Comparison of ENCODE assay signal across 8 cellular contexts in genomic region chr14:50520947-50521815, GRCh38. TPM values are rescaled to one million over a fixed set of nuclear protein-coding genes. Genes with fewer than 3 reads are reported as not detected.
DNase-seq lines count a peak whose midpoint lies in the region; ATAC-seq and TF ChIP-seq lines count a peak whose summit lies in the region.

No MANE protein-coding gene starts in this region.

- peak overlapping the region; percentile 48 for H3K4me3 Mint-ChIP-seq in activated T-cell treated with anti-CD3 and anti-CD28 coated beads, Interleukin-2, amount 50 U/mL, for 4 hours

- TF ChIP-seq EP300 in gastroesophageal sphincter (IDR thresholded peaks at IDR 0.05), result no peak

- no peaks in the 10 kb centered on the region for H3K36me3 ChIP-seq in gastroesophageal sphincter

- peaks cover 19% of the 10 kb centered on the region for H3K36me3 Mint-ChIP-seq in activated T-cell treated with anti-CD3 and anti-CD28 coated beads, Interleukin-2, amount 50 U/mL, for 4 hours (ENCODE audit: insufficient read depth)

- WGBS in gastroesophageal sphincter (ENCODE audit: low coverage in 1 of 2), 2 donors, result 27 to 46% methylated on average over 1 to 4 of the region's 5 CpGs

- no peak overlapping the region for H3K4me3 ChIP-seq in gastroesophageal sphincter

- no peak for TF ChIP-seq POLR2A in gastroesophageal sphincter (IDR thresholded peaks at IDR 0.05)

- H3K4me1 Mint-ChIP-seq in activated T-cell treated with anti-CD3 and anti-CD28 coated beads, Interleukin-2, amount 50 U/mL, for 4 hours (ENCODE audit: low read depth), result peaks cover 64% of the 10 kb centered on the region

- no peaks in the 10 kb centered on the region for H3K9me3 ChIP-seq in gastroesophageal sphincter

- no peaks in the 10 kb centered on the region for H3K27me3 ChIP-seq in gastroesophageal sphincter

- DNase-seq in AG09319 (ENCODE audit: extremely low read depth, low read depth) (peak; percentile 34), NCI-H146 (lab: John Stamatoyannopoulos, UW) (no peak), left lobe of liver (ENCODE audit: low spot score) (no peak)
- peak; percentile 47 for DNase-seq in activated T-cell treated with anti-CD3 and anti-CD28 coated beads, Interleukin-2, amount 50 U/mL, for 4 hours
- peak; percentile 50 for DNase-seq in stimulated activated CD8-positive, alpha-beta memory T cell treated with anti-CD3 and anti-CD28 coated beads, Interleukin-15, amount 100 ng/mL, for 48 hours (ENCODE audit: low read depth in 2 of 2)

- ATAC-seq in GM19463 (IDR thresholded peaks at IDR 0.05; ENCODE audit: unreplicated experiment) (peak; percentile 73), HG03521 (IDR thresholded peaks at IDR 0.05; ENCODE audit: unreplicated experiment) (peak; percentile 61), gastroesophageal sphincter (peak; percentile 70), left lobe of liver (no peak)
- ATAC-seq in activated T-cell treated with anti-CD3 and anti-CD28 coated beads, Interleukin-2, amount 50 U/mL, for 4 hours, result peak; percentile 76 to 79

- TF ChIP-seq CTCF in AG09319 (IDR thresholded peaks at IDR 0.05; ENCODE audit: low read depth, low read length) (no peak), gastroesophageal sphincter (IDR thresholded peaks at IDR 0.05) (no peak)

- no peaks in the 10 kb centered on the region for H3K9me3 Mint-ChIP-seq in activated T-cell treated with anti-CD3 and anti-CD28 coated beads, Interleukin-2, amount 50 U/mL, for 4 hours

- no peaks in the 10 kb centered on the region for H3K27me3 Mint-ChIP-seq in activated T-cell treated with anti-CD3 and anti-CD28 coated beads, Interleukin-2, amount 50 U/mL, for 4 hours (ENCODE audit: low read depth)

- peak overlapping the region in 3 of 4 donors; percentile 14 to 37 (median 29) for H3K27ac ChIP-seq in gastroesophageal sphincter

- H3K4me1 ChIP-seq in gastroesophageal sphincter, result peaks cover 5 to 63% (median 17%) of the 10 kb centered on the region in 3 donors

RNA-seq across cellular contexts. Expression of gene MAP4K5, which starts 11.2 kb away (rescaled TPM):
- total RNA-seq in activated T-cell treated with anti-CD3 and anti-CD28 coated beads, Interleukin-2, amount 50 U/mL, for 4 hours, result 10 to 100 TPM; 47.3 to 55.1 (median 48.5) TPM
- total RNA-seq in gastroesophageal sphincter, result 100 to 1,000 TPM in 2 of 4 donors, 10 to 100 TPM in 2; 81.5 to 138 (median 107) TPM
- total RNA-seq in left lobe of liver, result 10.0 TPM

RNA-seq across cellular contexts. Expression of gene ATL1, which starts 38.8 kb away (rescaled TPM):
- total RNA-seq in activated T-cell treated with anti-CD3 and anti-CD28 coated beads, Interleukin-2, amount 50 U/mL, for 4 hours, result under 1 TPM; 0.37 to 0.79 (median 0.43) TPM
- 10 to 100 TPM; 17.2 to 22.3 (median 21.6) TPM for total RNA-seq in gastroesophageal sphincter
- 0.48 TPM for total RNA-seq in left lobe of liver

Comparison
In these comparisons a context has a peak if more than half of its experiments do, and no peak if none do; other contexts are left out.
1. DNase-seq: peak in AG09319 (single experiment), activated T-cell treated with anti-CD3 and anti-CD28 coated beads, Interleukin-2, amount 50 U/mL, for 4 hours (single experiment) and stimulated activated CD8-positive, alpha-beta memory T cell treated with anti-CD3 and anti-CD28 coated beads, Interleukin-15, amount 100 ng/mL, for 48 hours (2 of 2); none in NCI-H146 (single experiment) and left lobe of liver (single experiment).
2. RNA of gene ATL1, which starts 38.8 kb away (total RNA-seq): 17.2 to 22.3 TPM in gastroesophageal sphincter; 0.48 TPM in left lobe of liver (single experiment) and 0.37 to 0.79 TPM in activated T-cell treated with anti-CD3 and anti-CD28 coated beads, Interleukin-2, amount 50 U/mL, for 4 hours; every median in the first group is over 10 times any median in the second.